In genomic region chr7:29976673-29977072, GRCh38 we compare ENCODE assay signal across 15 cellular contexts. TPM values are rescaled to one million over a fixed set of nuclear protein-coding genes. Genes with fewer than 3 reads are reported as not detected.
DNase-seq lines count a peak whose midpoint lies in the region; ATAC-seq and TF ChIP-seq lines count a peak whose summit lies in the region.
"Had no signal": no experiment of that assay in that cellular context is flagged by ENCODE, and none has a peak within 500 bp of the region (broad histone marks: within the 10 kb centered on the region; RNA-seq: fewer than 3 reads in every experiment).

No MANE protein-coding gene starts in this region.

- H3K9ac ChIP-seq in neural progenitor cell: no peak overlapping the region

- H2AFZ ChIP-seq in ACC112 (ENCODE audit: low read length, unreplicated experiment) (no peak overlapping the region), neural progenitor cell (replicated peaks) (no peak overlapping the region)

- H3K9me3 ChIP-seq in cardiac muscle cell (ENCODE audit: low read depth) (no peaks in the 10 kb centered on the region), neural progenitor cell (ENCODE audit: low read depth) (no peaks in the 10 kb centered on the region)
- H3K9me3 ChIP-seq: uterus had no signal

- H3K27me3 ChIP-seq in ACC112 (ENCODE audit: insufficient read depth, low read length): no peaks in the 10 kb centered on the region
- H3K27me3 ChIP-seq in cardiac muscle cell: no peaks in the 10 kb centered on the region
- no peaks in the 10 kb centered on the region for H3K27me3 ChIP-seq in neural progenitor cell
- H3K27me3 ChIP-seq: uterus had no signal

- H3K4me1 ChIP-seq in ACC112 (ENCODE audit: control insufficient read depth, insufficient read depth, low read length, unreplicated experiment) (peaks cover 15% of the 10 kb centered on the region), cardiac muscle cell (ENCODE audit: low read depth) (peaks cover 3% of the 10 kb centered on the region), neural progenitor cell (peaks cover 14% of the 10 kb centered on the region)
- H3K4me1 ChIP-seq: uterus had no signal

- TF ChIP-seq CTCF in cardiac muscle cell (IDR thresholded peaks at IDR 0.05; ENCODE audit: low read depth, low read length): no peak
- TF ChIP-seq CTCF in neural progenitor cell (IDR thresholded peaks at IDR 0.05): no peak

- ATAC-seq in GM19452 (IDR thresholded peaks at IDR 0.05; ENCODE audit: unreplicated experiment): no peak
- no peak for ATAC-seq in GM21515 (IDR thresholded peaks at IDR 0.05; ENCODE audit: unreplicated experiment)
- ATAC-seq: activated T-helper 17 cell treated with anti-CD3 and anti-CD28 coated beads, Interleukin-2, amount 50 U/mL, for 72 hours; natural killer cell; T-helper 17 cell had no signal

- H3K79me2 ChIP-seq in ACC112 (ENCODE audit: control insufficient read depth, insufficient read depth, low read length, unreplicated experiment) (peaks cover 93% of the 10 kb centered on the region), neural progenitor cell (ENCODE audit: low read depth) (peaks cover 95% of the 10 kb centered on the region)

- H3F3A ChIP-seq in neural progenitor cell (ENCODE audit: low read depth): peaks cover 19% of the 10 kb centered on the region

- peak overlapping the region; percentile 52 for H3K4me3 Mint-ChIP-seq in neural progenitor cell
- H3K4me3 Mint-ChIP-seq: activated CD4-positive, alpha-beta T cell treated with anti-CD3 and anti-CD28 coated beads, Interleukin-2, amount 10 ng/mL, durations not matched to agents 7 days and 5 days; activated T-helper 17 cell treated with anti-CD3 and anti-CD28 coated beads, Interleukin-2, amount 50 U/mL, for 72 hours; natural killer cell; T-helper 17 cell had no signal

- H3K27ac Mint-ChIP-seq in neural progenitor cell: peak overlapping the region; percentile 87
- H3K27ac Mint-ChIP-seq: activated CD4-positive, alpha-beta T cell treated with anti-CD3 and anti-CD28 coated beads, Interleukin-2, amount 10 ng/mL, durations not matched to agents 7 days and 5 days; activated T-helper 17 cell treated with anti-CD3 and anti-CD28 coated beads, Interleukin-2, amount 50 U/mL, for 72 hours; natural killer cell; T-helper 17 cell had no signal

- H3K36me3 ChIP-seq in ACC112 (ENCODE audit: insufficient read depth, low read length) (no peaks in the 10 kb centered on the region; the same call in 1 of the 2 replicates), cardiac muscle cell (no peaks in the 10 kb centered on the region), neural progenitor cell (no peaks in the 10 kb centered on the region)
- H3K36me3 ChIP-seq: uterus had no signal

- peaks cover 4% of the 10 kb centered on the region for H3K27me3 Mint-ChIP-seq in neural progenitor cell (ENCODE audit: insufficient read depth, low read depth)

- H3K36me3 Mint-ChIP-seq in neural progenitor cell: peaks cover 8% of the 10 kb centered on the region
- H3K36me3 Mint-ChIP-seq: natural killer cell had no signal

- DNase-seq in cardiac muscle cell (ENCODE audit: low read depth in 1 of 2, low spot score in 1 of 2): peak; percentile 14 to 90
- no peak for DNase-seq in neural progenitor cell (ENCODE audit: low spot score)
- no peak for DNase-seq in SKM-1 (lab: John Stamatoyannopoulos, UW; ENCODE audit: unreplicated experiment)
- no peak for DNase-seq in activated effector memory CD4-positive, alpha-beta T cell treated with anti-CD3 and anti-CD28 coated beads, Interleukin-2, amount 50 U/mL, for 16 hours
- DNase-seq: activated CD4-positive, alpha-beta T cell treated with anti-CD3 and anti-CD28 coated beads, Interleukin-2, amount 10 ng/mL, durations not matched to agents 7 days and 5 days; DMS 273 treated with DMSO at 0.1 percent for 48 hours; natural killer cell; stimulated activated CD4-positive, alpha-beta T cell treated with anti-CD3 and anti-CD28 coated beads, Interleukin-12 subunit alpha, Interleukin-12 subunit beta, amount 100 ng/mL, for 4 hours; T-helper 17 cell; uterus had no signal

- peaks cover 1% of the 10 kb centered on the region for H3K9me3 Mint-ChIP-seq in neural progenitor cell
- H3K9me3 Mint-ChIP-seq: activated CD4-positive, alpha-beta T cell treated with anti-CD3 and anti-CD28 coated beads, Interleukin-2, amount 10 ng/mL, durations not matched to agents 7 days and 5 days; activated T-helper 17 cell treated with anti-CD3 and anti-CD28 coated beads, Interleukin-2, amount 50 U/mL, for 72 hours; natural killer cell had no signal

- no peak overlapping the region for H3K4me2 ChIP-seq in neural progenitor cell

- H3K27ac ChIP-seq in ACC112 (ENCODE audit: low read depth, low read length) (0 out of 2 replicates have a peak overlapping the region, but pooled peaks have one; percentile 8), angular gyrus (ENCODE audit: low read depth, low read length) (peak overlapping the region; percentile 34), cardiac muscle cell (no peak overlapping the region), neural progenitor cell (no peak overlapping the region)
- H3K27ac ChIP-seq: uterus had no signal

- H3K4me1 Mint-ChIP-seq in neural progenitor cell: peaks cover 51% of the 10 kb centered on the region
- H3K4me1 Mint-ChIP-seq: activated CD4-positive, alpha-beta T cell treated with anti-CD3 and anti-CD28 coated beads, Interleukin-2, amount 10 ng/mL, durations not matched to agents 7 days and 5 days; activated T-helper 17 cell treated with anti-CD3 and anti-CD28 coated beads, Interleukin-2, amount 50 U/mL, for 72 hours had no signal

- H4K20me1 ChIP-seq in neural progenitor cell (ENCODE audit: low read depth): peaks cover 59% of the 10 kb centered on the region

- H3K4me3 ChIP-seq in ACC112 (ENCODE audit: low read depth, low read length): no peak overlapping the region
- no peak overlapping the region for H3K4me3 ChIP-seq in cardiac muscle cell
- H3K4me3 ChIP-seq in neural progenitor cell: no peak overlapping the region
- H3K4me3 ChIP-seq: uterus had no signal

RNA-seq across cellular contexts. Expression of gene SCRN1, which starts 12.9 kb away (rescaled TPM):
- total RNA-seq in cardiac muscle cell (35.7 and 48.2 TPM in 2 replicates), neural progenitor cell (ENCODE audit: low replicate concordance) (95.9 and 106 TPM in 2 replicates)
- polyA plus RNA-seq in cardiac muscle cell: 34.3 and 44.4 TPM in 2 replicates

RNA-seq across cellular contexts. Expression of gene FKBP14, which starts 49.8 kb away (rescaled TPM):
- total RNA-seq in cardiac muscle cell: 8.1 and 15.3 TPM in 2 replicates
- 17.4 and 29.6 TPM in 2 replicates for polyA plus RNA-seq in cardiac muscle cell
- 4.0 and 4.5 TPM in 2 replicates for total RNA-seq in neural progenitor cell (ENCODE audit: low replicate concordance)

RNA-seq across cellular contexts. Expression of gene PLEKHA8, which starts 51.5 kb away (rescaled TPM):
- total RNA-seq in cardiac muscle cell: 15.9 and 25.9 TPM in 2 replicates
- 16.8 and 23.2 TPM in 2 replicates for polyA plus RNA-seq in cardiac muscle cell
- total RNA-seq in neural progenitor cell (ENCODE audit: low replicate concordance): 53.5 and 62.7 TPM in 2 replicates

Comparison
In these comparisons a context has a peak if more than half of its experiments do, and no peak if none do; other contexts are left out.
1. H3K27ac ChIP-seq: peak in ACC112 (single experiment) and angular gyrus (single experiment); none in cardiac muscle cell (single experiment) and neural progenitor cell (single experiment).
2. DNase-seq: peak in cardiac muscle cell (2 of 2); none in neural progenitor cell (single experiment), SKM-1 (single experiment) and activated effector memory CD4-positive, alpha-beta T cell treated with anti-CD3 and anti-CD28 coated beads, Interleukin-2, amount 50 U/mL, for 16 hours (single experiment).